In the genomic region with DNA sequence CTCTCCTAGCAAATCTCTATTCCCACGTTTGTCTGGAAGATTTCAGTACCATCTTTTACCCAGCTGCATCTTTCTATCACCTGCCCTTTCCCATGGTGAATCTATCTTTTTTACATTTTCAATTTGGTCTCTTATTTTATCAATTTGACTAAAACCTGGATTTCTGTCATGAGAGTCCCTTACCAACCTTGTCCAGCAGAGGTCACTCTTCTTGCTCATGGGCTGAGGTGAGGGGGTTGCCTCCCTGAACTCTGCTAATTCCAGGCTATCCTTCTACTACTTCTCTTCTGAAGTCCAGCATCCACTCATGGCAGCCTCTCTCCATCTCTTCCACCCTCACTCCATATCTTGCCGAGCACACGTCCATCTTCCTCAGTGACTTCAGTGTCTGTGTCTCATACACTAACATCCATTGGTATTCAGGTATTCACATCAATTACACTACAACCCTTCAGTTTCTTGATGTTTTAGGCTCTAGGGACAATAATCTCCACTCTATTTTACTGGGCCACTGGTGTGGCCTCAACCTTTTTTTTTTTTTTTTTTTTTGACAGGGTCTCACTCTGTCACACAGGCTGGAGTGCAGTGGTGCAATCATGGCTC, we compare ENCODE assay signal across 8 cellular contexts. TPM values are rescaled to one million over a fixed set of nuclear protein-coding genes. Genes with fewer than 3 reads are reported as not detected.
DNase-seq lines count a peak whose midpoint lies in the region; ATAC-seq and TF ChIP-seq lines count a peak whose summit lies in the region.

No MANE protein-coding gene starts in this region.

- H3K27me3 ChIP-seq in left ventricle myocardium inferior (ENCODE audit: low read depth) (no peaks in the 10 kb centered on the region), Peyer's patch (no peaks in the 10 kb centered on the region)

- DNase-seq in left ventricle myocardium inferior (no peak), left cardiac atrium (no peak), Peyer's patch (peak in 2 of 3 donors; percentile 25 to 58), mucosa of gallbladder (ENCODE audit: low spot score) (peak; percentile 22), ecto neural progenitor cell (ENCODE audit: low spot score) (no peak)
- DNase-seq in central memory CD4-positive, alpha-beta T cell, result peak; percentile 15

- TF ChIP-seq POLR2A in Peyer's patch (IDR thresholded peaks at IDR 0.05), result no peak

- H3K4me3 ChIP-seq in left ventricle myocardium inferior, result no peak overlapping the region
- H3K4me3 ChIP-seq in Peyer's patch, result no peak overlapping the region

- no peaks in the 10 kb centered on the region for H3K36me3 ChIP-seq in left ventricle myocardium inferior
- H3K36me3 ChIP-seq in Peyer's patch, result no peaks in the 10 kb centered on the region

- H3K9me3 ChIP-seq in left ventricle myocardium inferior (replicated peaks) (no peaks in the 10 kb centered on the region), Peyer's patch (no peaks in the 10 kb centered on the region)

- peak; percentile 80 for TF ChIP-seq CTCF in left ventricle myocardium inferior (IDR thresholded peaks at IDR 0.05; ENCODE audit: borderline replicate concordance)
- peak; percentile 29 to 80 (median 56) for TF ChIP-seq CTCF in Peyer's patch (IDR thresholded peaks at IDR 0.05)

- no peak for ATAC-seq in left cardiac atrium
- peak; percentile 80 for ATAC-seq in HG02885 (IDR thresholded peaks at IDR 0.05; ENCODE audit: poor library complexity, unreplicated experiment)
- ATAC-seq in HG03159 (IDR thresholded peaks at IDR 0.05; ENCODE audit: unreplicated experiment), result no peak

- H3K27ac ChIP-seq in left ventricle myocardium inferior (replicated peaks) (no peak overlapping the region), Peyer's patch (no peak overlapping the region)

- H3K4me1 ChIP-seq in left ventricle myocardium inferior, result no peaks in the 10 kb centered on the region
- no peaks in the 10 kb centered on the region for H3K4me1 ChIP-seq in Peyer's patch

- intact Hi-C loops in left ventricle myocardium inferior (cut with micrococcal nuclease) (no loop called here), left cardiac atrium (cut with DNase I) (no loop called here)

RNA-seq across cellular contexts. Expression of a gene that starts 17.8 kb away (rescaled TPM):
- total RNA-seq in left ventricle myocardium inferior, result 19.0 TPM
- 10 to 100 TPM; 13.3 to 17.9 TPM for total RNA-seq in left cardiac atrium
- 100 to 1,000 TPM in 1 of 4 donors, 10 to 100 TPM in 3; 46.3 to 206 (median 60.5) TPM for total RNA-seq in Peyer's patch
- total RNA-seq in mucosa of gallbladder, result 20.3 TPM

Comparison
In these comparisons a context has a peak if more than half of its experiments do, and no peak if none do; other contexts are left out.
1. DNase-seq: peak in Peyer's patch (2 of 3), central memory CD4-positive, alpha-beta T cell (single experiment) and mucosa of gallbladder (single experiment); none in left ventricle myocardium inferior (single experiment), left cardiac atrium (single experiment) and ecto neural progenitor cell (single experiment).